Comparison of ENCODE assay signal across 1 cellular context in genomic region chr12:31289443-31289842, GRCh38.
TF ChIP-seq lines count a peak whose summit lies in the region.

No MANE protein-coding gene starts in this region.

TF ChIP-seq in WTC11, 78 proteins besides CTCF, POLR2A, EP300 and RAD21 (continued from another document):
- no peak for TF ChIP-seq ZNF425 (CRISPR knock-in tag; conservative IDR thresholded peaks at IDR 0.05)
- no peak for TF ChIP-seq USF2 (CRISPR knock-in tag; IDR thresholded peaks at IDR 0.05)
- TF ChIP-seq TCF7 (CRISPR knock-in tag; IDR thresholded peaks at IDR 0.05; ENCODE audit: low read depth), result no peak
- TF ChIP-seq, protein P1, sequence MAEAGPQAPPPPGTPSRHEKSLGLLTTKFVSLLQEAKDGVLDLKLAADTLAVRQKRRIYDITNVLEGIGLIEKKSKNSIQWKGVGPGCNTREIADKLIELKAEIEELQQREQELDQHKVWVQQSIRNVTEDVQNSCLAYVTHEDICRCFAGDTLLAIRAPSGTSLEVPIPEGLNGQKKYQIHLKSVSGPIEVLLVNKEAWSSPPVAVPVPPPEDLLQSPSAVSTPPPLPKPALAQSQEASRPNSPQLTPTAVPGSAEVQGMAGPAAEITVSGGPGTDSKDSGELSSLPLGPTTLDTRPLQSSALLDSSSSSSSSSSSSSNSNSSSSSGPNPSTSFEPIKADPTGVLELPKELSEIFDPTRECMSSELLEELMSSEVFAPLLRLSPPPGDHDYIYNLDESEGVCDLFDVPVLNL (CRISPR knock-in tag; IDR thresholded peaks at IDR 0.05; ENCODE audit: borderline replicate concordance, low read depth), result no peak
- TF ChIP-seq PRRX2 (CRISPR knock-in tag; IDR thresholded peaks at IDR 0.05), result no peak
- TF ChIP-seq, protein P2, sequence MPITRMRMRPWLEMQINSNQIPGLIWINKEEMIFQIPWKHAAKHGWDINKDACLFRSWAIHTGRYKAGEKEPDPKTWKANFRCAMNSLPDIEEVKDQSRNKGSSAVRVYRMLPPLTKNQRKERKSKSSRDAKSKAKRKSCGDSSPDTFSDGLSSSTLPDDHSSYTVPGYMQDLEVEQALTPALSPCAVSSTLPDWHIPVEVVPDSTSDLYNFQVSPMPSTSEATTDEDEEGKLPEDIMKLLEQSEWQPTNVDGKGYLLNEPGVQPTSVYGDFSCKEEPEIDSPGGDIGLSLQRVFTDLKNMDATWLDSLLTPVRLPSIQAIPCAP (CRISPR knock-in tag; IDR thresholded peaks at IDR 0.05), result no peak
